In the genomic region with DNA sequence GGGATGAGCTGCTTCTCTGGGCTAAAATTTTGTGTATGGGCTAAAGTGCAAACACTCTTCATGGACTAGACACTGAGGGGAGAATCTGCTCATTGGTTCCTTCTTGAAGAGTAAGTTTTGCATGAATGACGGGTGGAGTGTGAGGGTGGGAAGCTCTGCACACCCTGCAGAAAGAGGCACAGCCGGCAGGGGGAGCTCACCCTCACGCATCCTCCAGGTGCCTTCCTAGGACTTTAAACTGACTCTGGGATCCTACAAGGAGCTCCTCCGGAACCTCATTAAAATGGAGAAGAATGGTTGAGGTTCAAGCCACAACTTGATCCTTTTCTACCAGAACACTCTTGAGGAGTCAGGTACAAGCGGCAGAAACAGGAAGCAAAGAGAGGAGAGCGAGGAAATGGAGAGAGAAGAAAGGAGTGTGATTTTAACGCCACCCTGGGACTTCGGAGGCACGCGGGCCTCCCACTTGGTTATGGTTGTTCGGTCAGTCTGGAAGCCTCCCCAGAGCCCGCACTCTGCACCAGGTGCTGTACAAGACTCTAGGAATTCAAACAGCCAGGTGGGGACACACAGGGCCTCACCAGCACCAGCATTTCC, we compare ENCODE assay signal across 8 cellular contexts.
DNase-seq lines count a peak whose midpoint lies in the region; ATAC-seq and TF ChIP-seq lines count a peak whose summit lies in the region.

No MANE protein-coding gene starts in this region.

- no peak overlapping the region for H3K9ac ChIP-seq in SU-DHL-6 (ENCODE audit: low read length)

- POLR2A ChIA-PET in AG04450 (lab: Yijun Ruan, JAX) = no interaction called here
- POLR2A ChIA-PET in naive thymus-derived CD4-positive, alpha-beta T cell (lab: Charles Lee) = no interaction called here

- no peak overlapping the region for H2AFZ ChIP-seq in SU-DHL-6 (ENCODE audit: low read depth, low read length, severe bottlenecking)

- peaks cover 6% of the 10 kb centered on the region; the same call in 1 of the 2 replicates for H3F3A ChIP-seq in SU-DHL-6 (ENCODE audit: insufficient read depth)

- CTCF ChIA-PET in AG04450 (lab: Charles Lee) = interaction anchor here (0.5 to 12.6 kb wide), 21 partner anchors 9 to 727 kb away, joined by 3 to 305 read pairs (median 3); partner anchors contain the start of genes CCNK and SETD3
- CTCF ChIA-PET in naive thymus-derived CD4-positive, alpha-beta T cell (lab: Charles Lee) = interaction anchor here (0.9 to 1.3 kb wide), 3 partner anchors 10 to 25 kb away, joined by 3 to 4 read pairs (median 4); no protein-coding TSS in a partner anchor

- peaks cover 8% of the 10 kb centered on the region for H3K4me1 Mint-ChIP-seq in chondrocyte (ENCODE audit: low read depth)
- peaks cover 0 to 7% (median 2%) of the 10 kb centered on the region in 7 donors for H3K4me1 Mint-ChIP-seq in naive thymus-derived CD4-positive, alpha-beta T cell
- H3K4me1 Mint-ChIP-seq in stimulated activated memory B cell treated with anti-CD40 and anti-IgM and Interleukin-4, amounts not matched to agents 10 μg/mL and 1 μg/mL and 100 μg/mL, for 72 hours = peaks cover 13% of the 10 kb centered on the region

- no peaks in the 10 kb centered on the region for H3K4me1 ChIP-seq in naive thymus-derived CD4-positive, alpha-beta T cell (ENCODE audit: control insufficient read depth in 2 of 2, insufficient read depth in 2 of 2, low read length in 2 of 2)

- H3K9me2 ChIP-seq in SU-DHL-6 (replicated peaks; ENCODE audit: insufficient read depth, low read length) = no peaks in the 10 kb centered on the region

- DNase-seq in AG04450 (ENCODE audit: low read depth, low spot score) (no peak), chondrocyte (ENCODE audit: low spot score) (no peak)
- peak in 3 of 9 donors; percentile 8 to 36 (median 19) for DNase-seq in naive thymus-derived CD4-positive, alpha-beta T cell

- H3K9me3 ChIP-seq in AG04450 (ENCODE audit: control insufficient read depth, insufficient read depth, low read length) = no peaks in the 10 kb centered on the region
- H3K9me3 ChIP-seq in SU-DHL-6 (ENCODE audit: insufficient read depth, low read length) = no peaks in the 10 kb centered on the region
- H3K9me3 ChIP-seq in naive thymus-derived CD4-positive, alpha-beta T cell (ENCODE audit: control insufficient read depth in 2 of 3, low read length in 3 of 3) = no peaks in the 10 kb centered on the region

- no peak overlapping the region for H3K4me2 ChIP-seq in SU-DHL-6 (ENCODE audit: low read depth, low read length, poor library complexity, severe bottlenecking)

- no peaks in the 10 kb centered on the region for H3K36me3 ChIP-seq in SU-DHL-6 (ENCODE audit: low read length)
- peaks cover 0 to 20% (median 0%) of the 10 kb centered on the region in 3 experiments for H3K36me3 ChIP-seq in naive thymus-derived CD4-positive, alpha-beta T cell (ENCODE audit: control insufficient read depth in 2 of 3, insufficient read depth in 3 of 3, low read length in 3 of 3)

- peak; percentile 80 for TF ChIP-seq CTCF in AG04450 (IDR thresholded peaks at IDR 0.05; ENCODE audit: low read depth, low read length)
- TF ChIP-seq CTCF in GM12874 (IDR thresholded peaks at IDR 0.05; ENCODE audit: insufficient read depth, low read depth, low read length) = peak; percentile 91
- TF ChIP-seq CTCF in SU-DHL-6 (IDR thresholded peaks at IDR 0.05; ENCODE audit: insufficient read depth, low read length, poor library complexity, severe bottlenecking) = peak; percentile 89
- TF ChIP-seq CTCF in chondrocyte (IDR thresholded peaks at IDR 0.05) = peak; percentile 80

- H3K79me2 ChIP-seq in SU-DHL-6 (ENCODE audit: insufficient read depth, low read length) = no peaks in the 10 kb centered on the region

- no peak overlapping the region for H3K4me3 Mint-ChIP-seq in chondrocyte (ENCODE audit: unreplicated experiment)
- H3K4me3 Mint-ChIP-seq in naive thymus-derived CD4-positive, alpha-beta T cell = no peak overlapping the region
- no peak overlapping the region for H3K4me3 Mint-ChIP-seq in stimulated activated memory B cell treated with anti-CD40 and anti-IgM and Interleukin-4, amounts not matched to agents 10 μg/mL and 1 μg/mL and 100 μg/mL, for 72 hours

- no peaks in the 10 kb centered on the region for H3K27me3 Mint-ChIP-seq in chondrocyte (ENCODE audit: low read depth)
- no peaks in the 10 kb centered on the region for H3K27me3 Mint-ChIP-seq in naive thymus-derived CD4-positive, alpha-beta T cell
- no peaks in the 10 kb centered on the region for H3K27me3 Mint-ChIP-seq in stimulated activated memory B cell treated with anti-CD40 and anti-IgM and Interleukin-4, amounts not matched to agents 10 μg/mL and 1 μg/mL and 100 μg/mL, for 72 hours

- intact Hi-C loops in naive thymus-derived CD4-positive, alpha-beta T cell (cut with micrococcal nuclease) = no loop called here

- ATAC-seq in HG03442 (IDR thresholded peaks at IDR 0.05; ENCODE audit: unreplicated experiment) = peak; percentile 56
- ATAC-seq in naive thymus-derived CD4-positive, alpha-beta T cell = peak; percentile 60
- ATAC-seq in stimulated activated memory B cell treated with anti-CD40 and anti-IgM and Interleukin-4, amounts not matched to agents 10 μg/mL and 1 μg/mL and 100 μg/mL, for 72 hours = no peak
- ATAC-seq in GM19397 (IDR thresholded peaks at IDR 0.05; ENCODE audit: unreplicated experiment) = no peak

- H3K4me3 ChIP-seq in AG04450 (ENCODE audit: low read depth, low read length) = no peak overlapping the region
- H3K4me3 ChIP-seq in SU-DHL-6 (ENCODE audit: insufficient read depth, low read length, poor library complexity, severe bottlenecking) = no peak overlapping the region
- no peak overlapping the region for H3K4me3 ChIP-seq in naive thymus-derived CD4-positive, alpha-beta T cell (ENCODE audit: low read length)

- H4K20me1 ChIP-seq in SU-DHL-6 (ENCODE audit: low read depth, low read length) = 0 out of 2 replicates have a peak, but pooled peaks cover 4% of the 10 kb centered on the region

- H3K27ac Mint-ChIP-seq in chondrocyte (ENCODE audit: unreplicated experiment) = no peak overlapping the region
- H3K27ac Mint-ChIP-seq in naive thymus-derived CD4-positive, alpha-beta T cell = peak overlapping the region in 1 of 9 donors; percentile 47
- H3K27ac Mint-ChIP-seq in stimulated activated memory B cell treated with anti-CD40 and anti-IgM and Interleukin-4, amounts not matched to agents 10 μg/mL and 1 μg/mL and 100 μg/mL, for 72 hours = no peak overlapping the region

- peaks cover 15% of the 10 kb centered on the region for H3K36me3 Mint-ChIP-seq in chondrocyte (ENCODE audit: low read depth)
- peaks cover 0 to 13% (median under 1%) of the 10 kb centered on the region in 5 donors for H3K36me3 Mint-ChIP-seq in naive thymus-derived CD4-positive, alpha-beta T cell
- H3K36me3 Mint-ChIP-seq in stimulated activated memory B cell treated with anti-CD40 and anti-IgM and Interleukin-4, amounts not matched to agents 10 μg/mL and 1 μg/mL and 100 μg/mL, for 72 hours = peaks cover 21% of the 10 kb centered on the region

- H3K27ac ChIP-seq in AG04450 (ENCODE audit: low read depth, low read length) (no peak overlapping the region), SU-DHL-6 (ENCODE audit: low read depth, low read length) (no peak overlapping the region)
- H3K27ac ChIP-seq in naive thymus-derived CD4-positive, alpha-beta T cell (ENCODE audit: low read depth, low read length) = no peak overlapping the region

- no peaks in the 10 kb centered on the region for H3K27me3 ChIP-seq in AG04450 (ENCODE audit: control insufficient read depth, insufficient read depth, low read length)
- H3K27me3 ChIP-seq in SU-DHL-6 (ENCODE audit: low read length) = no peaks in the 10 kb centered on the region
- no peaks in the 10 kb centered on the region for H3K27me3 ChIP-seq in naive thymus-derived CD4-positive, alpha-beta T cell (ENCODE audit: control insufficient read depth in 2 of 2, insufficient read depth in 2 of 2, low read length in 2 of 2)

- H3K9me3 Mint-ChIP-seq in chondrocyte (ENCODE audit: low read depth) = no peaks in the 10 kb centered on the region
- H3K9me3 Mint-ChIP-seq in naive thymus-derived CD4-positive, alpha-beta T cell = no peaks in the 10 kb centered on the region
- H3K9me3 Mint-ChIP-seq in stimulated activated memory B cell treated with anti-CD40 and anti-IgM and Interleukin-4, amounts not matched to agents 10 μg/mL and 1 μg/mL and 100 μg/mL, for 72 hours = no peaks in the 10 kb centered on the region

Comparison
In these comparisons a context has a peak if more than half of its experiments do, and no peak if none do; other contexts are left out.
1. ATAC-seq: peak in HG03442 (single experiment) and naive thymus-derived CD4-positive, alpha-beta T cell (single experiment); none in stimulated activated memory B cell treated with anti-CD40 and anti-IgM and Interleukin-4, amounts not matched to agents 10 μg/mL and 1 μg/mL and 100 μg/mL, for 72 hours (single experiment) and GM19397 (single experiment).
2. Peak in every context shown above with its lines, with median percentiles within 50 percentile points of each other: CTCF ChIP-seq.